Comparison of ENCODE assay signal across 23 cellular contexts in the genomic region with DNA sequence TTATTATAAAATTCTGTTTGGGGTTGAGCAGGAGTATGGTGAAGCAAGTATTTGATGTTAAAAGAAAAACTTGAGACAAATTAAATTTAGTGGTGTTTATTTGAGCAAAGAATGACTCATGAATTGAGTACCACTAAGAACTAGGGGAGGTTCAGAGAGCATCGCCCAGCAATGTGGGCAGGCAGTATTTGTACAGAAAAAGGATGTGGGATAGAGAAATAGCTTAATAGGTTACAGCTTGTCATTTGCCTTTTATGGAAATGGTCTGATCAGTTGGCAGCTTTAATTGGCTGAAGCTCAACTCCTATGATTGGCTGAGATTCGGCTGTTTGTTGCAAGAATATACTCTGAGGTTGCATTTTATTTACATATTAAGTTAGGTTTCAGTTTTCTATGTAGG.
DNase-seq lines count a peak whose midpoint lies in the region; ATAC-seq and TF ChIP-seq lines count a peak whose summit lies in the region.
"Had no signal": no experiment of that assay in that cellular context is flagged by ENCODE, and none has a peak within 500 bp of the region (broad histone marks: within the 10 kb centered on the region; RNA-seq: fewer than 3 reads in every experiment).

No MANE protein-coding gene starts in this region.

- no peak for TF ChIP-seq POLR2A in breast epithelium (IDR thresholded peaks at IDR 0.05)

- CTCF ChIA-PET in MCF 10A (lab: Yijun Ruan, JAX), result no interaction called here

- no peak overlapping the region for H3K27ac Mint-ChIP-seq in MCF 10A (ENCODE audit: low read depth, unreplicated experiment)
- H3K27ac Mint-ChIP-seq: activated CD4-positive, alpha-beta memory T cell treated with anti-CD3 and anti-CD28 coated beads for 36 hours had no signal

- H3K27me3 ChIP-seq in breast epithelium (no peaks in the 10 kb centered on the region), RWPE2 (ENCODE audit: insufficient read depth, poor library complexity, severe bottlenecking) (no peaks in the 10 kb centered on the region)
- H3K27me3 ChIP-seq: cardiac muscle cell, foreskin keratinocyte, upper lobe of left lung had no signal

- no peaks in the 10 kb centered on the region for H3K36me3 Mint-ChIP-seq in MCF 10A (ENCODE audit: insufficient read depth, unreplicated experiment)
- H3K36me3 Mint-ChIP-seq: activated CD4-positive, alpha-beta memory T cell treated with anti-CD3 and anti-CD28 coated beads for 36 hours had no signal

- H3K4me3 Mint-ChIP-seq in MCF 10A (ENCODE audit: unreplicated experiment), result no peak overlapping the region
- H3K4me3 Mint-ChIP-seq: activated CD4-positive, alpha-beta memory T cell treated with anti-CD3 and anti-CD28 coated beads for 36 hours; neural crest cell had no signal

- no peaks in the 10 kb centered on the region for H3K36me3 ChIP-seq in breast epithelium
- no peaks in the 10 kb centered on the region for H3K36me3 ChIP-seq in RWPE2 (ENCODE audit: low read depth)
- H3K36me3 ChIP-seq: cardiac muscle cell, upper lobe of left lung had no signal

- ATAC-seq in RWPE2 (ENCODE audit: low read depth) (peak; percentile 38; the same call in 1 of the 3 replicates), GM21526 (IDR thresholded peaks at IDR 0.05; ENCODE audit: low FRiP score, unreplicated experiment) (no peak)
- ATAC-seq: foreskin keratinocyte, Panc1 had no signal

- H3K4me3 ChIP-seq in breast epithelium, result no peak overlapping the region
- H3K4me3 ChIP-seq in RWPE2 (ENCODE audit: severe bottlenecking), result no peak overlapping the region
- H3K4me3 ChIP-seq: cardiac muscle cell, upper lobe of left lung had no signal

- TF ChIP-seq CTCF in MCF 10A (IDR thresholded peaks at IDR 0.05; ENCODE audit: unreplicated experiment), result no peak
- no peak for TF ChIP-seq CTCF in breast epithelium (IDR thresholded peaks at IDR 0.05)
- no peak for TF ChIP-seq CTCF in RWPE2 (IDR thresholded peaks at IDR 0.05; ENCODE audit: poor library complexity, severe bottlenecking)

- no peaks in the 10 kb centered on the region for H3K27me3 Mint-ChIP-seq in MCF 10A (ENCODE audit: insufficient read depth, unreplicated experiment)
- H3K27me3 Mint-ChIP-seq: activated CD4-positive, alpha-beta memory T cell treated with anti-CD3 and anti-CD28 coated beads for 36 hours had no signal

- H3K4me1 ChIP-seq in breast epithelium (no peaks in the 10 kb centered on the region), RWPE2 (ENCODE audit: insufficient read depth, poor library complexity, severe bottlenecking) (no peaks in the 10 kb centered on the region)
- H3K4me1 ChIP-seq: foreskin keratinocyte, upper lobe of left lung had no signal

- peak; percentile 8 for DNase-seq in MCF 10A (ENCODE audit: unreplicated experiment)
- DNase-seq in breast epithelium (ENCODE audit: low spot score in 2 of 2), result no peak
- DNase-seq in RWPE2 (ENCODE audit: low spot score), result no peak
- peak; percentile 90 for DNase-seq in fibroblast of gingiva (ENCODE audit: low read depth)
- DNase-seq in NCI-H446 (lab: John Stamatoyannopoulos, UW), result no peak
- DNase-seq in NCI-H69 (lab: John Stamatoyannopoulos, UW), result no peak
- no peak for DNase-seq in activated naive CD4-positive, alpha-beta T cell (lab: John Stamatoyannopoulos, UW)
- DNase-seq: activated CD4-positive, alpha-beta memory T cell treated with anti-CD3 and anti-CD28 coated beads for 36 hours; activated gamma-delta T cell; EL; foreskin keratinocyte; Karpas-422; NCI-H1105 treated with DMSO at 0.1 percent for 48 hours; NCI-H2107; NCI-H510A; NK-92 treated with Interleukin-12 subunit alpha and Interleukin-12 subunit beta, amount 100 ng/mL, for 24 hours; posterior cingulate gyrus; upper lobe of left lung had no signal

- no peaks in the 10 kb centered on the region for H3K4me1 Mint-ChIP-seq in MCF 10A (ENCODE audit: insufficient read depth, unreplicated experiment)
- H3K4me1 Mint-ChIP-seq: neural crest cell had no signal

- BruUV-seq in MCF 10A (replicated peaks; lab: Mats Ljungman, UMichigan), result no TSS peak

- POLR2A ChIA-PET in MCF 10A (lab: Yijun Ruan, JAX), result no interaction called here

- no peaks in the 10 kb centered on the region for H3K9me3 Mint-ChIP-seq in MCF 10A (ENCODE audit: unreplicated experiment)
- H3K9me3 Mint-ChIP-seq: activated CD4-positive, alpha-beta memory T cell treated with anti-CD3 and anti-CD28 coated beads for 36 hours; neural crest cell had no signal

- no peaks in the 10 kb centered on the region for H3K9me3 ChIP-seq in breast epithelium
- no peaks in the 10 kb centered on the region for H3K9me3 ChIP-seq in RWPE2 (ENCODE audit: severe bottlenecking)
- H3K9me3 ChIP-seq: upper lobe of left lung had no signal

- intact Hi-C loops in MCF 10A (cut with micrococcal nuclease), result no loop called here
- intact Hi-C loops in breast epithelium (cut with DNase I; ENCODE audit: low total_unique reads), result no loop called here

- no peak overlapping the region for H3K27ac ChIP-seq in breast epithelium
- no peak overlapping the region for H3K27ac ChIP-seq in RWPE2 (ENCODE audit: poor library complexity, severe bottlenecking)
- H3K27ac ChIP-seq: C4-2B, cardiac muscle cell, foreskin keratinocyte, upper lobe of left lung had no signal

Comparison
In these comparisons a context has a peak if more than half of its experiments do, and no peak if none do; other contexts are left out.
1. DNase-seq: peak in MCF 10A (single experiment) and fibroblast of gingiva (single experiment); none in breast epithelium (0 of 2), RWPE2 (single experiment), NCI-H446 (0 of 2), NCI-H69 (single experiment) and activated naive CD4-positive, alpha-beta T cell (0 of 4).